ENCODE assay signal across 3 cellular contexts in genomic region chr2:176822060-176822459, GRCh38.
"Had no signal": no experiment of that assay in that cellular context is flagged by ENCODE, and none has a peak within 500 bp of the region (broad histone marks: within the 10 kb centered on the region; RNA-seq: fewer than 3 reads in every experiment).

No MANE protein-coding gene starts in this region.

- DNase-seq: GDM1, GF-D8 had no signal

- H3K4me3 ChIP-seq: GM12878 had no signal
